Comparison of ENCODE assay signal across 8 cellular contexts in the genomic region with DNA sequence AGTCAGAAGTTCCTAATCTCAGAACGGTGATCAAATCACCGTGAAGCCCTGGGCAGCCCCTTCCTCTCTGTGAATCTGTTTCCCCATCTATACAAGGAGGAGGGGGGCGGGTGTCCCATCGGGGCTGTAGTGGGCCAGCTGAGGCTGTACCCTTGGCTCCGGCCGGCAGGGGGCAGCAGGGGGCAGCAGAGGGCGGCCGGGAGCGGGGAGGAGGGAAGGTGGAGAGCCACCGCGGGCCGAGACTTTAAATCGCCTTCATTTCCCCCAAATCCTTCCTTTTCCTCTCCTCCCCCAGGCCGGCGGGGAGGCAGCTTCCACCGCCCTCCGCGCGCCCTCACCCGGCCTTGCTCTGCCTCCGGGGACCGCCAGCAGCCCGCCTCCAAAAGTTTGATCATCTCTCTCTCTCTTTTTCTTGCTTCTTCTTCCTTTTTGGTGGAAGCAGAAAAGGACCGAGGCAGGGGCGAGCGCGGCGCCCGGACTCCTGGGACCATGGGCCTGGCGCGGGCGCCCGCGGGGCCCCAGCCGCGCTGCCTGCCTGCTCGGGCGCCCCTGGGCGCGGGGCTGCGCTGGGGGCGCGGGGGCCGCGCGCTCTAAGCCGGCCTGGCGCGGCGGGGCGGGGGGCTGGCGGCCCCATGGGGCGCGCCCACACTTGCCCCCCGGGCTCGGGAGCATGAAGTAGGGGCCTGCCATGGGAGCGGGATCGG. TPM values are rescaled to one million over a fixed set of nuclear protein-coding genes. Genes with fewer than 3 reads are reported as not detected.
DNase-seq lines count a peak whose midpoint lies in the region; ATAC-seq, FAIRE-seq and TF ChIP-seq lines count a peak whose summit lies in the region.

A gene (plus strand): TSS at position 275 of the 704 bp plus-strand sequence. CDS start 414 bp downstream, at position 689.

- peak; percentile 87 for ATAC-seq in HG03280 (IDR thresholded peaks at IDR 0.05; ENCODE audit: unreplicated experiment)

- FAIRE-seq in GM18507 (lab: Jason Lieb, UNC), result peak; percentile 67

- H3K4me1 ChIP-seq in mesodermal cell (ENCODE audit: control insufficient read depth, insufficient read depth, low read length, poor library complexity, severe bottlenecking), result peaks cover 27% of the 10 kb centered on the region

- no peak within 1 kb of the TSS for H3K27ac ChIP-seq in mesodermal cell (ENCODE audit: low read depth, low read length, severe bottlenecking)

- peak within 1 kb of the TSS; percentile 64 for H3K4me3 ChIP-seq in mesodermal cell (ENCODE audit: extremely low read depth, insufficient read depth, low read length, poor library complexity, severe bottlenecking)

- peak within 1 kb of the TSS; percentile 85 for H3K27ac Mint-ChIP-seq in endothelial cell (ENCODE audit: unreplicated experiment)

- TF ChIP-seq CTCF in endothelial cell (IDR thresholded peaks at IDR 0.05; ENCODE audit: unreplicated experiment), result peak; percentile 85

- peaks cover 25% of the 10 kb centered on the region for H3K27me3 Mint-ChIP-seq in endothelial cell (ENCODE audit: unreplicated experiment)

- H3K9me3 Mint-ChIP-seq in endothelial cell (ENCODE audit: unreplicated experiment), result no peaks in the 10 kb centered on the region

- DNase-seq in A172 (ENCODE audit: low spot score) (peak; percentile 66), GM18507 (ENCODE audit: extremely low spot score, insufficient read length, low read depth) (peak; percentile 68), NOMO-1 (lab: John Stamatoyannopoulos, UW; ENCODE audit: unreplicated experiment in 2 of 2) (peak; percentile 61 to 77), endothelial cell (ENCODE audit: low spot score) (peak; percentile 97)
- DNase-seq in activated CD8-positive, alpha-beta memory T cell treated with anti-CD3 and anti-CD28 coated beads, Interleukin-2, amount 50 U/mL, for 4 hours, result peak; percentile 80
- peak; percentile 59 for DNase-seq in stimulated activated CD8-positive, alpha-beta memory T cell treated with anti-CD3 and anti-CD28 coated beads, Interleukin-12 subunit alpha, Interleukin-12 subunit beta, amount 100 ng/mL, for 4 hours (ENCODE audit: low read depth)

- peaks cover 31% of the 10 kb centered on the region for H3K4me1 Mint-ChIP-seq in endothelial cell (ENCODE audit: unreplicated experiment)

- peak within 1 kb of the TSS; percentile 98 for H3K4me3 Mint-ChIP-seq in endothelial cell (ENCODE audit: unreplicated experiment)

- 0% methylated on average over 20 to 22 of the region's 58 CpGs for WGBS in mesodermal cell (ENCODE audit: insufficient coverage in 2 of 2), 2 experiments

- H3K36me3 ChIP-seq in mesodermal cell (ENCODE audit: control insufficient read depth, insufficient read depth, low read length), result peaks cover 19% of the 10 kb centered on the region

- peaks cover 12% of the 10 kb centered on the region for H3K36me3 Mint-ChIP-seq in endothelial cell (ENCODE audit: low read depth, unreplicated experiment)

- H3K9me3 ChIP-seq in mesodermal cell (ENCODE audit: control insufficient read depth, low read length), result no peaks in the 10 kb centered on the region

RNA-seq across cellular contexts. Expression of the gene that starts here (rescaled TPM):
- 8.2 and 8.4 TPM in 2 replicates for total RNA-seq in A172 (2014; rRNA removed; shearing (Covaris generic))
- 61.4 TPM for total RNA-seq in endothelial cell (ENCODE audit: unreplicated experiment)
- polyA plus RNA-seq in mesodermal cell (2013, experiment 1 of 2), result 39.0 TPM
- 31.8 TPM for polyA plus RNA-seq in mesodermal cell (2013, experiment 2 of 2)
